In genomic region chr7:118149394-118149793, GRCh38 we compare ENCODE assay signal across 35 cellular contexts.
"Had no signal": no experiment of that assay in that cellular context is flagged by ENCODE, and none has a peak within 500 bp of the region (broad histone marks: within the 10 kb centered on the region; RNA-seq: fewer than 3 reads in every experiment).

No MANE protein-coding gene starts in this region.

- H3K4me3 Mint-ChIP-seq: activated CD4-positive, alpha-beta memory T cell treated with anti-CD3 and anti-CD28 coated beads, Interleukin-2, amount 10 ng/mL, durations not matched to agents 7 days and 5 days; activated CD4-positive, alpha-beta T cell treated with anti-CD3 and anti-CD28 coated beads for 36 hours; activated CD4-positive, alpha-beta T cell treated with anti-CD3 and anti-CD28 coated beads, Interleukin-2, amount 10 ng/mL, durations not matched to agents 7 days and 5 days; activated CD8-positive, alpha-beta memory T cell treated with anti-CD3 and anti-CD28 coated beads, Interleukin-2, amount 10 ng/mL, durations not matched to agents 7 days and 5 days; activated CD8-positive, alpha-beta T cell treated with anti-CD3 and anti-CD28 coated beads, Interleukin-2, amount 10 ng/mL, durations not matched to agents 7 days and 5 days; activated naive CD4-positive, alpha-beta T cell treated with anti-CD3 and anti-CD28 coated beads, Interleukin-2, amount 10 ng/mL, durations not matched to agents 7 days and 5 days; activated naive CD4-positive, alpha-beta T cell treated with anti-CD3 and anti-CD28 coated beads, Interleukin-2, amount 50 U/mL, for 24 hours; activated naive CD8-positive, alpha-beta T cell; activated naive CD8-positive, alpha-beta T cell treated with anti-CD3 and anti-CD28 coated beads, Interleukin-2, amount 10 ng/mL, durations not matched to agents 7 days and 5 days; activated naive CD8-positive, alpha-beta T cell treated with anti-CD3 and anti-CD28 coated beads, Interleukin-2, amount 50 U/mL, for 24 hours; activated T-cell treated with anti-CD3 and anti-CD28 coated beads, Interleukin-2, amount 50 U/mL, for 24 hours; brain; central memory CD8-positive, alpha-beta T cell; T-helper 2 cell treated with Interferon-gamma antibody and Interleukin-4, amounts not matched to agents 5 μg/mL and 100 μg/mL, for 36 hours; WTC11 had no signal

- H3K27me3 ChIP-seq: ascending aorta, cardiac muscle cell had no signal

- ATAC-seq: activated CD4-positive, alpha-beta T cell treated with anti-CD3 and anti-CD28 coated beads for 36 hours; activated CD4-positive, CD25-positive, alpha-beta regulatory T cell treated with anti-CD3 and anti-CD28 coated beads, Interleukin-2, amount 50 U/mL, for 24 hours; activated CD8-positive, alpha-beta memory T cell treated with anti-CD3 and anti-CD28 coated beads, Interleukin-2, amount 10 ng/mL, durations not matched to agents 7 days and 5 days; activated CD8-positive, alpha-beta T cell treated with anti-CD3 and anti-CD28 coated beads, Interleukin-2, amount 10 ng/mL, durations not matched to agents 7 days and 5 days; activated naive CD8-positive, alpha-beta T cell treated with anti-CD3 and anti-CD28 coated beads, Interleukin-2, amount 50 U/mL, for 24 hours; WTC11 had no signal

- H3K4me3 ChIP-seq: ascending aorta, cardiac muscle cell had no signal

- DNase-seq: activated CD4-positive, alpha-beta memory T cell treated with anti-CD3 and anti-CD28 coated beads, Interleukin-2, amount 10 ng/mL, durations not matched to agents 7 days and 5 days; activated CD4-positive, alpha-beta T cell treated with anti-CD3 and anti-CD28 coated beads for 1 hour; activated CD4-positive, alpha-beta T cell treated with anti-CD3 and anti-CD28 coated beads for 36 hours; activated CD4-positive, alpha-beta T cell treated with anti-CD3 and anti-CD28 coated beads for 48 hours; activated CD4-positive, alpha-beta T cell treated with anti-CD3 and anti-CD28 coated beads, Interleukin-2, amount 10 ng/mL, durations not matched to agents 7 days and 5 days; activated CD4-positive, alpha-beta T cell treated with anti-CD3 and anti-CD28 coated beads, Interleukin-2, amount 50 U/mL, for 48 hours; activated CD4-positive, CD25-positive, alpha-beta regulatory T cell; activated CD8-positive, alpha-beta memory T cell treated with anti-CD3 and anti-CD28 coated beads for 24 hours; activated CD8-positive, alpha-beta memory T cell treated with anti-CD3 and anti-CD28 coated beads, Interleukin-2, amount 10 ng/mL, durations not matched to agents 7 days and 5 days; activated CD8-positive, alpha-beta memory T cell treated with anti-CD3 and anti-CD28 coated beads, Interleukin-2, amount 50 U/mL, for 48 hours; activated CD8-positive, alpha-beta T cell treated with anti-CD3 and anti-CD28 coated beads, Interleukin-2, amount 10 ng/mL, durations not matched to agents 7 days and 5 days; activated effector memory CD4-positive, alpha-beta T cell treated with Interleukin-2 at 50 U/mL for 16 hours; activated gamma-delta T cell; activated naive CD4-positive, alpha-beta T cell treated with anti-CD3 and anti-CD28 coated beads, Interleukin-2, amount 10 ng/mL, durations not matched to agents 7 days and 5 days; activated naive CD4-positive, alpha-beta T cell treated with Interleukin-2 at 50 U/mL for 16 hours; activated naive CD8-positive, alpha-beta T cell treated with anti-CD3 and anti-CD28 coated beads, Interleukin-2, amount 10 ng/mL, durations not matched to agents 7 days and 5 days; activated naive CD8-positive, alpha-beta T cell treated with anti-CD3 and anti-CD28 coated beads, Interleukin-2, amount 50 U/mL, for 24 hours; activated T-cell treated with anti-CD3 and anti-CD28 coated beads, Interleukin-2, amount 50 U/mL, for 24 hours; activated T-cell treated with anti-CD3 and anti-CD28 coated beads, Interleukin-2, amount 50 U/mL, for 48 hours; amygdala; anterior cingulate cortex; caudate nucleus; cerebellar nuclear complex; T-helper 9 cell had no signal

- H3K27ac ChIP-seq: ascending aorta, cardiac muscle cell, WERI-Rb-1 had no signal

- H3K9me3 Mint-ChIP-seq: activated CD4-positive, alpha-beta memory T cell treated with anti-CD3 and anti-CD28 coated beads, Interleukin-2, amount 10 ng/mL, durations not matched to agents 7 days and 5 days; activated CD4-positive, alpha-beta T cell treated with anti-CD3 and anti-CD28 coated beads, Interleukin-2, amount 10 ng/mL, durations not matched to agents 7 days and 5 days; activated naive CD4-positive, alpha-beta T cell treated with anti-CD3 and anti-CD28 coated beads, Interleukin-2, amount 10 ng/mL, durations not matched to agents 7 days and 5 days; activated naive CD4-positive, alpha-beta T cell treated with anti-CD3 and anti-CD28 coated beads, Interleukin-2, amount 50 U/mL, for 24 hours; activated naive CD8-positive, alpha-beta T cell treated with anti-CD3 and anti-CD28 coated beads, Interleukin-2, amount 10 ng/mL, durations not matched to agents 7 days and 5 days; activated naive CD8-positive, alpha-beta T cell treated with anti-CD3 and anti-CD28 coated beads, Interleukin-2, amount 50 U/mL, for 24 hours; activated T-cell treated with anti-CD3 and anti-CD28 coated beads, Interleukin-2, amount 50 U/mL, for 24 hours; activated T-helper 2 cell treated with anti-CD3 and anti-CD28 coated beads, Interferon-gamma antibody, Interleukin-2, Interleukin-4, amounts not matched to agents 10 μg/mL and 5 μg/mL and 100 μg/mL, durations not matched to agents 14 hours and 24 hours and 36 hours; brain; central memory CD8-positive, alpha-beta T cell; T-helper 2 cell treated with Interferon-gamma antibody and Interleukin-4, amounts not matched to agents 5 μg/mL and 100 μg/mL, for 36 hours; WTC11 had no signal

- H3K4me1 Mint-ChIP-seq: activated CD4-positive, alpha-beta memory T cell treated with anti-CD3 and anti-CD28 coated beads, Interleukin-2, amount 10 ng/mL, durations not matched to agents 7 days and 5 days; activated CD4-positive, alpha-beta T cell treated with anti-CD3 and anti-CD28 coated beads for 36 hours; activated CD4-positive, alpha-beta T cell treated with anti-CD3 and anti-CD28 coated beads, Interleukin-2, amount 10 ng/mL, durations not matched to agents 7 days and 5 days; activated CD8-positive, alpha-beta memory T cell treated with anti-CD3 and anti-CD28 coated beads, Interleukin-2, amount 10 ng/mL, durations not matched to agents 7 days and 5 days; activated naive CD4-positive, alpha-beta T cell treated with anti-CD3 and anti-CD28 coated beads, Interleukin-2, amount 10 ng/mL, durations not matched to agents 7 days and 5 days; activated naive CD4-positive, alpha-beta T cell treated with anti-CD3 and anti-CD28 coated beads, Interleukin-2, amount 50 U/mL, for 24 hours; activated naive CD8-positive, alpha-beta T cell treated with anti-CD3 and anti-CD28 coated beads, Interleukin-2, amount 10 ng/mL, durations not matched to agents 7 days and 5 days; activated naive CD8-positive, alpha-beta T cell treated with anti-CD3 and anti-CD28 coated beads, Interleukin-2, amount 50 U/mL, for 24 hours; brain; central memory CD8-positive, alpha-beta T cell had no signal

- H3K36me3 Mint-ChIP-seq: activated CD8-positive, alpha-beta memory T cell treated with anti-CD3 and anti-CD28 coated beads, Interleukin-2, amount 10 ng/mL, durations not matched to agents 7 days and 5 days; activated naive CD4-positive, alpha-beta T cell treated with anti-CD3 and anti-CD28 coated beads, Interleukin-2, amount 10 ng/mL, durations not matched to agents 7 days and 5 days; activated naive CD4-positive, alpha-beta T cell treated with anti-CD3 and anti-CD28 coated beads, Interleukin-2, amount 50 U/mL, for 24 hours; activated naive CD8-positive, alpha-beta T cell; activated naive CD8-positive, alpha-beta T cell treated with anti-CD3 and anti-CD28 coated beads, Interleukin-2, amount 10 ng/mL, durations not matched to agents 7 days and 5 days; brain; WTC11 had no signal

- H3K36me3 ChIP-seq: ascending aorta, cardiac muscle cell, WERI-Rb-1 had no signal

- H3K27me3 Mint-ChIP-seq: activated naive CD4-positive, alpha-beta T cell treated with anti-CD3 and anti-CD28 coated beads, Interleukin-2, amount 50 U/mL, for 24 hours; brain had no signal

- H3K27ac Mint-ChIP-seq: activated CD4-positive, alpha-beta memory T cell treated with anti-CD3 and anti-CD28 coated beads, Interleukin-2, amount 10 ng/mL, durations not matched to agents 7 days and 5 days; activated CD4-positive, alpha-beta T cell treated with anti-CD3 and anti-CD28 coated beads for 36 hours; activated CD4-positive, alpha-beta T cell treated with anti-CD3 and anti-CD28 coated beads, Interleukin-2, amount 10 ng/mL, durations not matched to agents 7 days and 5 days; activated CD8-positive, alpha-beta memory T cell treated with anti-CD3 and anti-CD28 coated beads, Interleukin-2, amount 10 ng/mL, durations not matched to agents 7 days and 5 days; activated CD8-positive, alpha-beta T cell treated with anti-CD3 and anti-CD28 coated beads, Interleukin-2, amount 10 ng/mL, durations not matched to agents 7 days and 5 days; activated naive CD4-positive, alpha-beta T cell treated with anti-CD3 and anti-CD28 coated beads, Interleukin-2, amount 10 ng/mL, durations not matched to agents 7 days and 5 days; activated naive CD4-positive, alpha-beta T cell treated with anti-CD3 and anti-CD28 coated beads, Interleukin-2, amount 50 U/mL, for 24 hours; activated naive CD8-positive, alpha-beta T cell; activated naive CD8-positive, alpha-beta T cell treated with anti-CD3 and anti-CD28 coated beads, Interleukin-2, amount 10 ng/mL, durations not matched to agents 7 days and 5 days; activated naive CD8-positive, alpha-beta T cell treated with anti-CD3 and anti-CD28 coated beads, Interleukin-2, amount 50 U/mL, for 24 hours; activated T-cell treated with anti-CD3 and anti-CD28 coated beads, Interleukin-2, amount 50 U/mL, for 24 hours; activated T-helper 2 cell treated with anti-CD3 and anti-CD28 coated beads, Interferon-gamma antibody, Interleukin-2, Interleukin-4, amounts not matched to agents 10 μg/mL and 5 μg/mL and 100 μg/mL, durations not matched to agents 14 hours and 24 hours and 36 hours; brain; T-helper 2 cell treated with Interferon-gamma antibody and Interleukin-4, amounts not matched to agents 5 μg/mL and 100 μg/mL, for 36 hours; WTC11 had no signal

- H3K9me3 ChIP-seq: ascending aorta had no signal

- H3K4me1 ChIP-seq: ascending aorta had no signal
